23 cellular contexts compared by ENCODE assay signal in genomic region chr5:1413611-1414241, GRCh38. TPM values are rescaled to one million over a fixed set of nuclear protein-coding genes. Genes with fewer than 3 reads are reported as not detected.
DNase-seq lines count a peak whose midpoint lies in the region; ATAC-seq and TF ChIP-seq lines count a peak whose summit lies in the region.
"Had no signal": no experiment of that assay in that cellular context is flagged by ENCODE, and none has a peak within 500 bp of the region (broad histone marks: within the 10 kb centered on the region; RNA-seq: fewer than 3 reads in every experiment).

No MANE protein-coding gene starts in this region.

- no peaks in the 10 kb centered on the region for H3K9me3 ChIP-seq in left ventricle myocardium inferior (replicated peaks)
- H3K9me3 ChIP-seq in right atrium auricular region = no peaks in the 10 kb centered on the region
- no peaks in the 10 kb centered on the region for H3K9me3 ChIP-seq in Panc1 (ENCODE audit: control insufficient read depth, insufficient read depth, low read depth, low read length)
- H3K9me3 ChIP-seq in lower lobe of right lung = no peaks in the 10 kb centered on the region
- no peaks in the 10 kb centered on the region for H3K9me3 ChIP-seq in aorta (ENCODE audit: control insufficient read depth, low read length)
- H3K9me3 ChIP-seq: HAP-1 had no signal

- H3K4me1 ChIP-seq in left ventricle myocardium inferior = no peaks in the 10 kb centered on the region
- H3K4me1 ChIP-seq in right atrium auricular region = no peaks in the 10 kb centered on the region
- H3K4me1 ChIP-seq in Panc1 (ENCODE audit: control insufficient read depth, insufficient read depth, low read length) = no peaks in the 10 kb centered on the region
- no peaks in the 10 kb centered on the region for H3K4me1 ChIP-seq in lower lobe of right lung
- H3K4me1 ChIP-seq in aorta (ENCODE audit: control insufficient read depth in 1 of 2, insufficient read depth in 2 of 2, low read length in 2 of 2) = no peaks in the 10 kb centered on the region
- H3K4me1 ChIP-seq: SJSA1 had no signal

- POLR2A ChIA-PET in Panc1 (lab: Charles Lee) = no interaction called here

- H3K36me3 ChIP-seq in left ventricle myocardium inferior = no peaks in the 10 kb centered on the region
- no peaks in the 10 kb centered on the region for H3K36me3 ChIP-seq in right atrium auricular region
- H3K36me3 ChIP-seq in Panc1 (ENCODE audit: control insufficient read depth, insufficient read depth, low read length) = no peaks in the 10 kb centered on the region
- no peaks in the 10 kb centered on the region for H3K36me3 ChIP-seq in lower lobe of right lung
- H3K36me3 ChIP-seq in aorta (ENCODE audit: control insufficient read depth in 1 of 2, insufficient read depth in 2 of 2, low read length in 1 of 2) = no peaks in the 10 kb centered on the region
- H3K36me3 ChIP-seq: HAP-1, SJSA1 had no signal

- peak; percentile 9 for DNase-seq in left ventricle myocardium inferior
- DNase-seq in right atrium auricular region (ENCODE audit: low spot score) = no peak
- DNase-seq in Panc1 (ENCODE audit: low read depth, low spot score) = no peak
- peak; percentile 33 for DNase-seq in lower lobe of right lung
- DNase-seq in aorta = peak; percentile 34 to 61
- DNase-seq in DMS53 treated with DMSO at 0.1 percent for 48 hours (lab: John Stamatoyannopoulos, UW; ENCODE audit: unreplicated experiment) = no peak
- DNase-seq in GM13977 (ENCODE audit: low spot score) = no peak
- DNase-seq in iPS-NIHi7 (ENCODE audit: extremely low spot score) = no peak
- DNase-seq: AML-193; DMS79; KG1; NCI-H1092 treated with DMSO at 0.1 percent for 48 hours; NCI-H2081; NCI-H2171; NCI-H345; NCI-H524; NCI-H774; NK-92 treated with Interleukin-12 subunit alpha and Interleukin-12 subunit beta, amount 100 ng/mL, for 24 hours had no signal

- intact Hi-C loops in left ventricle myocardium inferior (cut with micrococcal nuclease) = no loop called here
- intact Hi-C loops in Panc1 (cut with micrococcal nuclease; ENCODE audit: unreplicated experiment) = no loop called here
- intact Hi-C loops in lower lobe of right lung (cut with DNase I) = no loop called here
- intact Hi-C loops in aorta (cut with DNase I) = no loop called here

- H3K27ac ChIP-seq in left ventricle myocardium inferior (replicated peaks) = no peak overlapping the region
- H3K27ac ChIP-seq in right atrium auricular region = no peak overlapping the region
- no peak overlapping the region for H3K27ac ChIP-seq in Panc1 (ENCODE audit: low read length)
- H3K27ac ChIP-seq in lower lobe of right lung = no peak overlapping the region
- no peak overlapping the region for H3K27ac ChIP-seq in aorta (ENCODE audit: low read depth in 1 of 2, low read length in 2 of 2)
- H3K27ac ChIP-seq: SJSA1 had no signal

- no TSS peak for BruUV-seq in Panc1 (replicated peaks; lab: Mats Ljungman, UMichigan)

- H3K4me3 ChIP-seq in left ventricle myocardium inferior (no peak overlapping the region), right atrium auricular region (no peak overlapping the region), Panc1 (ENCODE audit: low read depth in 2 of 2, low read length in 2 of 2) (no peak overlapping the region), lower lobe of right lung (no peak overlapping the region), aorta (ENCODE audit: low read length in 2 of 2) (no peak overlapping the region)
- H3K4me3 ChIP-seq: HAP-1, SJSA1 had no signal

- TF ChIP-seq CTCF in left ventricle myocardium inferior (IDR thresholded peaks at IDR 0.05; ENCODE audit: borderline replicate concordance) = no peak
- TF ChIP-seq CTCF in right atrium auricular region (IDR thresholded peaks at IDR 0.05) = no peak
- TF ChIP-seq CTCF in Panc1 (IDR thresholded peaks at IDR 0.05) = no peak
- TF ChIP-seq CTCF in lower lobe of right lung (IDR thresholded peaks at IDR 0.05) = no peak
- TF ChIP-seq CTCF in GM13977 (IDR thresholded peaks at IDR 0.05; ENCODE audit: extremely low read depth, insufficient read depth, missing control alignments) = no peak

- peaks cover 73% of the 10 kb centered on the region for H3K27me3 ChIP-seq in left ventricle myocardium inferior (ENCODE audit: low read depth)
- no peaks in the 10 kb centered on the region for H3K27me3 ChIP-seq in right atrium auricular region
- H3K27me3 ChIP-seq in Panc1 (ENCODE audit: control insufficient read depth, insufficient read depth, low read length) = no peaks in the 10 kb centered on the region
- peaks cover 18% of the 10 kb centered on the region for H3K27me3 ChIP-seq in lower lobe of right lung (ENCODE audit: low read depth)
- H3K27me3 ChIP-seq in aorta (ENCODE audit: control insufficient read depth in 1 of 2, insufficient read depth in 2 of 2, low read length in 1 of 2) = no peaks in the 10 kb centered on the region

- WGBS in aorta, 2 donors = 68 to 71% methylated on average over 23 of the region's 23 CpGs

- CTCF ChIA-PET in Panc1 (lab: Charles Lee) = no interaction called here

- in situ Hi-C loops in Panc1 (cut with HindIII; ENCODE audit: low pct_unique_long_range_greater_than_20kb, low sequenced_read_pairs) (no loop called here), GM13977 (cut with MboI; ENCODE audit: low pct_unique_long_range_greater_than_20kb, low sequenced_read_pairs, unreplicated experiment) (no loop called here)

- ATAC-seq in Panc1 = peak; percentile 13
- ATAC-seq in lower lobe of right lung = no peak
- no peak for ATAC-seq in aorta (ENCODE audit: low FRiP score)

RNA-seq across cellular contexts. Expression of gene SLC6A3, which starts 31.5 kb away (rescaled TPM):
- not detected for total RNA-seq in left ventricle myocardium inferior
- under 1 TPM in 1 of 2 donors, not detected in 1; 0.16 TPM for total RNA-seq in right atrium auricular region
- total RNA-seq in Panc1 (2021; ENCODE audit: unreplicated experiment) = 0.05 TPM
- polyA plus RNA-seq in Panc1 (2012; ENCODE audit: insufficient read length) = 0.06 TPM
- 0.12 TPM for total RNA-seq in lower lobe of right lung
- total RNA-seq in aorta = under 1 TPM; 0.23 to 0.30 TPM
- polyA plus RNA-seq in aorta = under 1 TPM in 1 of 2 donors, not detected in 1; 0.56 TPM
- total RNA-seq: A172, HT1080, SJSA1 had no signal
- polyA plus RNA-seq: AG04450 had no signal

Comparison
In these comparisons a context has a peak if more than half of its experiments do, and no peak if none do; other contexts are left out.
1. DNase-seq: peak in left ventricle myocardium inferior (single experiment), lower lobe of right lung (single experiment) and aorta (2 of 2); none in right atrium auricular region (single experiment), Panc1 (single experiment), DMS53 treated with DMSO at 0.1 percent for 48 hours (single experiment), GM13977 (single experiment) and iPS-NIHi7 (single experiment).